Comparison of ENCODE assay signal across 11 cellular contexts in the genomic region with DNA sequence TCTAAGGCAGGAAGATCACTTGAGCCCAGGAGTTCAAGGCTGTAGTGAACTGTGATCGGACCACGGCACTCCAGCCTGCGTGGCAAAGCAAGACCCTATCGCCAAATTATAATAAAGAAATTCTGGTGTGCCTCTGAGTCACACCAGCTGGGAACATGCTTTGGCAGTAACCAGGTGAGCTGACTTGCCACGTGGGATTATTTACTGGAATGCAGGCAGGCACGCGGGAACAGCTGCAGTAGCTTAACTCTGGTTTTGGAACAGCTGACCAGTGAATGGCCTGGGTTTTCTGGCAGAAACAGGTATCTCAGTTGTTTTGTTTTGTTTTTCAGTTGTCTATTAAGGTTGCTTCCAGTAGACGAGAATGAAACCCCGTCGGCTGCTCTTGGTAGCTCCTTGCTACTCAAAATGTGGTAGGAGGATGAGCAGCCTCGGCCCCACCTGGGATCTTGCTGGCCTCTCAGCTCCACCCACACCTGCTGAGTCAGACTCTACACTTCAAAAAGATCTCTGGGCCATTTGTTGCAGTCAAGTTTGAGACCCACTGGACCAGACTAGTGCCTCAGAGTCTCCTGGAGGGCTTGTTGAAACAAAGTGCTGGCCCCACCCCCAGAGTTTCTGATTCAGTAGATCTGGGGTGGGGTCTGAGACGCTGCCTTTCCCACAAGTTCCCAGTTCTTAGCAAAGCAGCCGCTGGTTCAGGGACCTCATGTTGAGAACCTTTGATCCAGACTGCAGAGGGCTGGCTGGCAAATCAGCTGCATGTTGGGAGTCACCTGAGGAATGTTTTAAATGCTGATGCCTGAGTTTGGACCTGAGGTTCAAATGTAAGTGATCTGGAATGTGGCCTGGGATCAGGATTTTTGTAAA. TPM values are rescaled to one million over a fixed set of nuclear protein-coding genes. Genes with fewer than 3 reads are reported as not detected.
DNase-seq lines count a peak whose midpoint lies in the region; ATAC-seq, FAIRE-seq and TF ChIP-seq lines count a peak whose summit lies in the region.
"Had no signal": no experiment of that assay in that cellular context is flagged by ENCODE, and none has a peak within 500 bp of the region (broad histone marks: within the 10 kb centered on the region; RNA-seq: fewer than 3 reads in every experiment).

No MANE protein-coding gene starts in this region.

- TF ChIP-seq CTCF in pancreas (IDR thresholded peaks at IDR 0.05) (no peak), tibial artery (IDR thresholded peaks at IDR 0.05) (no peak)

- H3K27me3 ChIP-seq in NT2/D1 (ENCODE audit: insufficient read depth, insufficient read length) (no peaks in the 10 kb centered on the region), pancreas (no peaks in the 10 kb centered on the region), tibial artery (no peaks in the 10 kb centered on the region)

- no peak overlapping the region for H3K9ac ChIP-seq in NT2/D1 (ENCODE audit: insufficient read length, low read depth)
- H3K9ac ChIP-seq: parathyroid adenoma had no signal

- peak; percentile 41 for ATAC-seq in GM21360 (IDR thresholded peaks at IDR 0.05; ENCODE audit: unreplicated experiment)
- ATAC-seq in pancreas, result peak; percentile 70 to 80 (median 77)
- ATAC-seq in HG03196 (IDR thresholded peaks at IDR 0.05; ENCODE audit: unreplicated experiment), result no peak

- peak; percentile 56 for DNase-seq in NT2/D1 (ENCODE audit: low read depth, low spot score)
- DNase-seq in epithelial cell of prostate (ENCODE audit: low read depth, low spot score), result peak; percentile 68
- peak in 5 of 6 donors; percentile 79 to 86 (median 82) for DNase-seq in pancreas
- DNase-seq in foreskin melanocyte, result no peak
- DNase-seq in tibial artery, result no peak
- no peak for DNase-seq in NCI-H146 (lab: John Stamatoyannopoulos, UW)
- DNase-seq: activated CD8-positive, alpha-beta memory T cell treated with anti-CD3 and anti-CD28 coated beads for 24 hours; IMR-90 had no signal

- intact Hi-C loops in pancreas (cut with DNase I) (no loop called here), tibial artery (cut with DNase I; ENCODE audit: low total_unique reads) (loop anchor here (10.0 kb wide), 1 partner anchor 321 kb away; a partner anchor contains a TSS)

- H3K4me3 ChIP-seq in NT2/D1 (ENCODE audit: insufficient read length, low read depth) (no peak overlapping the region), pancreas (no peak overlapping the region), tibial artery (no peak overlapping the region)

- no peaks in the 10 kb centered on the region for H3K9me3 ChIP-seq in NT2/D1 (ENCODE audit: insufficient read depth, low read length)
- H3K9me3 ChIP-seq in pancreas, result no peaks in the 10 kb centered on the region
- no peaks in the 10 kb centered on the region for H3K9me3 ChIP-seq in tibial artery

- WGBS in pancreas, 2 donors, result 21 to 25% methylated on average over 13 of the region's 13 CpGs

- peak overlapping the region; percentile 77 for H3K27ac ChIP-seq in epithelial cell of prostate
- peak overlapping the region; percentile 68 to 89 (median 72) for H3K27ac ChIP-seq in pancreas
- no peak overlapping the region for H3K27ac ChIP-seq in tibial artery
- H3K27ac ChIP-seq: parathyroid adenoma had no signal

- H3K36me3 ChIP-seq in NT2/D1 (ENCODE audit: insufficient read depth, insufficient read length, low read length) (peaks cover 48% of the 10 kb centered on the region), pancreas (peaks cover 3 to 26% (median 16%) of the 10 kb centered on the region in 3 donors), tibial artery (peaks cover 7 to 72% (median 60%) of the 10 kb centered on the region in 3 donors)

- FAIRE-seq in pancreas (lab: Jason Lieb, UNC), result no peak

- H3K4me1 ChIP-seq in NT2/D1 (ENCODE audit: insufficient read depth, insufficient read length), result peaks cover 14% of the 10 kb centered on the region
- H3K4me1 ChIP-seq in pancreas, result peaks cover 25 to 50% (median 34%) of the 10 kb centered on the region in 3 donors
- H3K4me1 ChIP-seq in tibial artery, result peaks cover 0 to 11% (median 0%) of the 10 kb centered on the region in 4 donors
- H3K4me1 ChIP-seq: parathyroid adenoma had no signal

RNA-seq across cellular contexts. Expression of a gene that starts 26.6 kb away (rescaled TPM):
- total RNA-seq in pancreas, result 100 to 1,000 TPM; 107 to 128 (median 114) TPM
- polyA plus RNA-seq in pancreas, result 10 to 100 TPM; 53.6 to 55.7 TPM

Comparison
In these comparisons a context has a peak if more than half of its experiments do, and no peak if none do; other contexts are left out.
1. DNase-seq: peak in NT2/D1 (single experiment), epithelial cell of prostate (single experiment) and pancreas (5 of 6); none in foreskin melanocyte (single experiment), tibial artery (0 of 2) and NCI-H146 (single experiment).
2. H3K27ac ChIP-seq: peak in epithelial cell of prostate (single experiment) and pancreas (4 of 4); none in tibial artery (0 of 2).